10 cellular contexts compared by ENCODE assay signal in genomic region chrX:93874554-93874953, GRCh38.
DNase-seq lines count a peak whose midpoint lies in the region; ATAC-seq, FAIRE-seq and TF ChIP-seq lines count a peak whose summit lies in the region.
"Had no signal": no experiment of that assay in that cellular context is flagged by ENCODE, and none has a peak within 500 bp of the region (broad histone marks: within the 10 kb centered on the region; RNA-seq: fewer than 3 reads in every experiment).

No MANE protein-coding gene starts in this region.

- dilution Hi-C loops in keratinocyte (cut with MboI; ENCODE audit: extremely low pct_ligation_motif_present, low sequenced_read_pairs): no loop called here

- no peaks in the 10 kb centered on the region for H3K4me1 ChIP-seq in HAP-1
- no peaks in the 10 kb centered on the region for H3K4me1 ChIP-seq in keratinocyte (ENCODE audit: control insufficient read depth, extremely low read depth, insufficient read depth, low read length)

- no peak for FAIRE-seq in keratinocyte (lab: Jason Lieb, UNC)

- no peaks in the 10 kb centered on the region for H3K36me3 ChIP-seq in HAP-1 (replicated peaks)
- H3K36me3 ChIP-seq in keratinocyte (ENCODE audit: control insufficient read depth in 2 of 2, extremely low read depth in 1 of 2, insufficient read depth in 2 of 2, low read length in 2 of 2): no peaks in the 10 kb centered on the region

- no peak for DNase-seq in AG09319 (ENCODE audit: extremely low read depth, low read depth)
- peak; percentile 30 to 65 for DNase-seq in HAP-1 (ENCODE audit: low spot score in 2 of 2)
- DNase-seq in keratinocyte (ENCODE audit: low read depth, low spot score): no peak
- no peak for DNase-seq in glomerular visceral epithelial cell (ENCODE audit: extremely low spot score)
- DNase-seq in NCI-H526 treated with DMSO at 0.1 percent for 48 hours (lab: John Stamatoyannopoulos, UW): no peak
- DNase-seq: NCI-H1092 had no signal

- H3K79me2 ChIP-seq in keratinocyte (ENCODE audit: control insufficient read depth, insufficient read depth, low read length): no peaks in the 10 kb centered on the region

- no peak overlapping the region for H3K27ac ChIP-seq in keratinocyte (ENCODE audit: control insufficient read depth, insufficient read depth, low read length)

- in situ Hi-C loops in HAP-1 (cut with MboI; ENCODE audit: low sequenced_read_pairs): no loop called here

- ATAC-seq in SK-N-SH treated with all-trans-retinoic acid at 6 μM for 48 hours: peak; percentile 37; the same call in 1 of the 3 replicates
- no peak for ATAC-seq in HG03196 (IDR thresholded peaks at IDR 0.05; ENCODE audit: unreplicated experiment)
- no peak for ATAC-seq in HG02852 (IDR thresholded peaks at IDR 0.05; ENCODE audit: unreplicated experiment)
- ATAC-seq: activated naive CD4-positive, alpha-beta T cell treated with anti-CD3 and anti-CD28 coated beads, Interleukin-2, amount 50 U/mL, for 72 hours had no signal

- no peaks in the 10 kb centered on the region for H4K20me1 ChIP-seq in keratinocyte (ENCODE audit: control insufficient read depth, extremely low read depth, insufficient read depth, low read length)

- H2AFZ ChIP-seq in keratinocyte (ENCODE audit: control insufficient read depth, low read length): no peak overlapping the region

- no peaks in the 10 kb centered on the region for H3K9me1 ChIP-seq in keratinocyte (ENCODE audit: control insufficient read depth, extremely low read depth, insufficient read depth, low read length)

- H3K27me3 ChIP-seq in HAP-1 (ENCODE audit: low read depth): no peaks in the 10 kb centered on the region
- H3K27me3 ChIP-seq in keratinocyte (ENCODE audit: control insufficient read depth, extremely low read depth, insufficient read depth, low read length): peaks cover 4% of the 10 kb centered on the region

- no peak overlapping the region for H3K4me2 ChIP-seq in keratinocyte (ENCODE audit: control insufficient read depth, extremely low read depth, insufficient read depth, low read depth, low read length)

- TF ChIP-seq CTCF in AG09319 (IDR thresholded peaks at IDR 0.05; ENCODE audit: low read depth, low read length): peak; percentile 34
- peak; percentile 44 to 50 (median 47) for TF ChIP-seq CTCF in keratinocyte (optimal IDR thresholded peaks at IDR 0.05 in 1 of 3, IDR thresholded peaks at IDR 0.05 in 1 of 3, conservative IDR thresholded peaks at IDR 0.05 in 1 of 3; ENCODE audit: extremely low read depth in 1 of 3, insufficient read depth in 2 of 3, low read length in 3 of 3)

- H3K4me3 ChIP-seq in HAP-1 (no peak overlapping the region), keratinocyte (ENCODE audit: control insufficient read depth in 2 of 3, extremely low read depth in 1 of 3, insufficient read depth in 2 of 3, low read depth in 1 of 3, low read length in 3 of 3) (no peak overlapping the region)

- no peak overlapping the region for H3K9ac ChIP-seq in keratinocyte (ENCODE audit: control insufficient read depth, extremely low read depth, insufficient read depth, low read length)

- H3K9me3 ChIP-seq in HAP-1 (no peaks in the 10 kb centered on the region), keratinocyte (ENCODE audit: control insufficient read depth, low read depth, low read length) (no peaks in the 10 kb centered on the region)

TF ChIP-seq in SK-N-SH treated with all-trans-retinoic acid at 6 μM for 48 hours, 23 proteins besides CTCF, POLR2A, EP300 and RAD21:
- TF ChIP-seq ZNF70 (CRISPR knock-in tag; IDR thresholded peaks at IDR 0.05) (no peak), ZNF8 (CRISPR knock-in tag; IDR thresholded peaks at IDR 0.05) (no peak), CREB5 (CRISPR knock-in tag; IDR thresholded peaks at IDR 0.05; ENCODE audit: low read depth) (no peak), RARB (CRISPR knock-in tag; IDR thresholded peaks at IDR 0.05) (no peak), ARNTL (CRISPR knock-in tag; IDR thresholded peaks at IDR 0.05; ENCODE audit: borderline replicate concordance, low read depth) (no peak), CSRNP3 (CRISPR knock-in tag; IDR thresholded peaks at IDR 0.05) (no peak), GLIS3 (CRISPR knock-in tag; IDR thresholded peaks at IDR 0.05) (no peak), ZFP30 (CRISPR knock-in tag; IDR thresholded peaks at IDR 0.05) (no peak), SNAI2 (CRISPR knock-in tag; IDR thresholded peaks at IDR 0.05) (no peak), ESRRG (CRISPR knock-in tag; IDR thresholded peaks at IDR 0.05) (no peak)
- TF ChIP-seq, protein P1, sequence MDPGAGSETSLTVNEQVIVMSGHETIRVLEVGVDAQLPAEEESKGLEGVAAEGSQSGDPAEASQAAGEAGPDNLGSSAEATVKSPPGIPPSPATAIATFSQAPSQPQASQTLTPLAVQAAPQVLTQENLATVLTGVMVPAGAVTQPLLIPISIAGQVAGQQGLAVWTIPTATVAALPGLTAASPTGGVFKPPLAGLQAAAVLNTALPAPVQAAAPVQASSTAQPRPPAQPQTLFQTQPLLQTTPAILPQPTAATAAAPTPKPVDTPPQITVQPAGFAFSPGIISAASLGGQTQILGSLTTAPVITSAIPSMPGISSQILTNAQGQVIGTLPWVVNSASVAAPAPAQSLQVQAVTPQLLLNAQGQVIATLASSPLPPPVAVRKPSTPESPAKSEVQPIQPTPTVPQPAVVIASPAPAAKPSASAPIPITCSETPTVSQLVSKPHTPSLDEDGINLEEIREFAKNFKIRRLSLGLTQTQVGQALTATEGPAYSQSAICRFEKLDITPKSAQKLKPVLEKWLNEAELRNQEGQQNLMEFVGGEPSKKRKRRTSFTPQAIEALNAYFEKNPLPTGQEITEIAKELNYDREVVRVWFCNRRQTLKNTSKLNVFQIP (CRISPR knock-in tag; IDR thresholded peaks at IDR 0.05; ENCODE audit: borderline replicate concordance, low read depth): no peak
TF ChIP-seq in SK-N-SH treated with all-trans-retinoic acid at 6 μM for 48 hours: peak in this region for 0.

Comparison
In these comparisons a context has a peak if more than half of its experiments do, and no peak if none do; other contexts are left out.
1. DNase-seq: peak in HAP-1 (2 of 2); none in AG09319 (single experiment), keratinocyte (single experiment), glomerular visceral epithelial cell (single experiment) and NCI-H526 treated with DMSO at 0.1 percent for 48 hours (single experiment).